Comparison of ENCODE assay signal across 8 cellular contexts in the genomic region with DNA sequence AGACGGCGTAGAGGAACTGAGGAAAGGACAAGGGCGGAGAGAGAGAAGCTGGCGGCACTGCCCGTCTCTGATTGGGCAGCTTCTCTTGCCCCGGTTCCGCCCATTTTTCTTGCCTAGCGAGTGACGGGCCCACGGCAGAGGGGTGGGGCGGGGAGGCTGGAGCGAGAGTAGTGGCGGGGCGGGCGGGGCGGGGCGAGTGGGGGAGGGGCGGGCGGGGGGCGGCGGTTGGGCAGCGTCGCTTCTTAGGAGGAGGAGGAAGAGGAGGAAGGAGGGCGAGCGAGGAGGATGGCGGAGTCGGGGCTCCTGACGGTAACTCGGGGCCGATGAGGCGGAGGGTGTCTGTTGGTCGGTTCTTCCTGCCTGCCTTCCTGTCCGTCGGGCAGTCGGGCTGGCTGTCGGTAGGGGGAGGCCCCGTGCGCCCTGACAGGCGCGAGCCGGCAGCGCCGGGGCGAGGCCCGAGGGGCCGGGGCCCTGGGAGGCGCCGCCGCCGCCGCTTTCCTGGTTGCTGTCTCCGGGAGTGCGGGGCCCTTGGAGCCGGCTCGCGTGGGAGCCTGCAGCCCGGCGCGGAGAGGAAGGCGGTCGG.
A peak's percentile ranks its signal among the peaks of the same experiment; 100 is the strongest.
DNase-seq lines count a peak whose midpoint lies in the region; TF ChIP-seq lines count a peak whose summit lies in the region.

A gene (plus strand): TSS at position 256 of the 583 bp plus-strand sequence. CDS start 44,755 bp downstream, outside the sequence.

- H3K36me3 ChIP-seq in subcutaneous abdominal adipose tissue (ENCODE audit: control insufficient read depth in 5 of 5, insufficient read depth in 5 of 5, low read length in 5 of 5) = no peaks in the 10 kb centered on the region

- H3K4me1 Mint-ChIP-seq in nephron = peaks cover 25% of the 10 kb centered on the region

- H3K4me3 ChIP-seq in subcutaneous abdominal adipose tissue (ENCODE audit: low read depth in 1 of 5, low read length in 5 of 5) = peak within 1 kb of the TSS; percentile 88 to 96 (median 94)

- H3K27ac Mint-ChIP-seq in nephron = peak within 1 kb of the TSS; percentile 99 to 100 (median 100)

- H3K36me3 Mint-ChIP-seq in nephron (ENCODE audit: low read depth) = no peaks in the 10 kb centered on the region

- peak; percentile 94 for DNase-seq in GM10266 (ENCODE audit: extremely low spot score)
- DNase-seq in GOT3 (lab: John Stamatoyannopoulos, UW) = peak; percentile 65
- DNase-seq in NCI-H1105 (lab: John Stamatoyannopoulos, UW) = peak; percentile 97
- DNase-seq in activated T-cell treated with anti-CD3 and anti-CD28 coated beads for 48 hours (ENCODE audit: low read depth) = peak; percentile 96
- DNase-seq in erythroblast (lab: John Stamatoyannopoulos, UW) = peak; percentile 99
- no peak for DNase-seq in germinal center (ENCODE audit: low spot score)

- H3K4me3 Mint-ChIP-seq in nephron = peak within 1 kb of the TSS; percentile 89 to 98 (median 98)

- no peaks in the 10 kb centered on the region for H3K9me3 ChIP-seq in subcutaneous abdominal adipose tissue (ENCODE audit: control insufficient read depth in 5 of 5, low read length in 5 of 5)

- H3K9ac ChIP-seq in subcutaneous abdominal adipose tissue (ENCODE audit: low read length in 5 of 5) = peak within 1 kb of the TSS; percentile 95 to 98 (median 97)

- TF ChIP-seq CTCF in GM10266 (IDR thresholded peaks at IDR 0.05; ENCODE audit: control insufficient read depth, insufficient read depth, low read depth, missing control alignments) (peak; percentile 33), nephron (IDR thresholded peaks at IDR 0.05; ENCODE audit: unreplicated experiment in 3 of 3) (peak in 1 of 3 experiments; percentile 26)

- no peak for TF ChIP-seq POLR2A in erythroblast (IDR thresholded peaks at IDR 0.05; ENCODE audit: low read length)

- H3K4me1 ChIP-seq in subcutaneous abdominal adipose tissue (ENCODE audit: control insufficient read depth in 5 of 5, insufficient read depth in 5 of 5, low read length in 5 of 5) = peaks cover 2 to 55% (median 33%) of the 10 kb centered on the region in 5 donors

- no peaks in the 10 kb centered on the region for H3K27me3 ChIP-seq in subcutaneous abdominal adipose tissue (ENCODE audit: control insufficient read depth in 5 of 5, insufficient read depth in 4 of 5, low read length in 5 of 5)

- H3K27me3 Mint-ChIP-seq in nephron (ENCODE audit: low read depth) = no peaks in the 10 kb centered on the region

- no peaks in the 10 kb centered on the region for H3K9me3 Mint-ChIP-seq in nephron

- peak within 1 kb of the TSS; percentile 98 for H3K27ac ChIP-seq in subcutaneous abdominal adipose tissue (ENCODE audit: low read depth, low read length)
